Comparison of ENCODE assay signal across 8 cellular contexts in the genomic region with DNA sequence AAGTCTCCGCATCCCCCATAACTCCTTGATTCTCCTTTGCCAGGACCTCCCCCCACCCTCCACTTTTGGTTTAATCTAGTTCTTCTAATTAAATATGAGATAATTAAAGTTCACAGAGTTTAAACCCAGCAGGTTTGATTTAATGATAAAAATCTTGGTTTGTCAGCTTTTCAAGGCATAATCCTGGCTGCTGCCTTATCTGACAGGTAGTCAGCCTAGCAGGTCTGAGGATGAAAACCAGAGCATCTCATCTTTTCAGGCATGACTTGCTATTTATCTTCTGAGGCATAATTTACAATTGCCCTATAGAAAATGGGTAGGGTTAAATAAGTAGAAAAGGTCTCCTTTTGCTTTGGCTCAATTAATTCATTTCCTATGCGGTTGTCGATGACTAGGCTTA.
"Had no signal": no experiment of that assay in that cellular context is flagged by ENCODE, and none has a peak within 500 bp of the region (broad histone marks: within the 10 kb centered on the region; RNA-seq: fewer than 3 reads in every experiment).

No MANE protein-coding gene starts in this region.

- H3K27ac Mint-ChIP-seq: GM23338, H9 had no signal

- H3K4me3 Mint-ChIP-seq: GM23338, H9 had no signal

- FAIRE-seq: H1, H54, HTR-8/SVneo, K562 had no signal

- H3K4me2 ChIP-seq: GM23338 had no signal

- H3K9me3 Mint-ChIP-seq: GM23338, H9 had no signal

- H3K4me3 ChIP-seq: GM23338, K562 had no signal

- ATAC-seq: GM23338, K562 had no signal

- DNase-seq: H9, HCEC 1CT, IMR-90 had no signal

- H2AFZ ChIP-seq: GM23338 had no signal
